ENCODE assay signal across 8 cellular contexts in genomic region chr22:50545522-50546325, GRCh38. TPM values are rescaled to one million over a fixed set of nuclear protein-coding genes. Genes with fewer than 3 reads are reported as not detected.
A peak's percentile ranks its signal among the peaks of the same experiment; 100 is the strongest.
DNase-seq lines count a peak whose midpoint lies in the region; ATAC-seq, FAIRE-seq and TF ChIP-seq lines count a peak whose summit lies in the region.

TSS of gene KLHDC7B (plus strand) at chr22:50545899. CDS start at chr22:50546244, 345 bp downstream.

- peaks cover 14% of the 10 kb centered on the region for H3K36me3 Mint-ChIP-seq in activated CD8-positive, alpha-beta T cell treated with anti-CD3 and anti-CD28 coated beads, Interleukin-2, amount 10 ng/mL, durations not matched to agents 7 days and 5 days (ENCODE audit: low read depth)

- CTCF ChIA-PET in A549 (lab: Yijun Ruan, JAX): interaction anchor here (0.6 to 4.5 kb wide), 9 partner anchors 10 to 75 kb away, joined by 3 to 25 read pairs (median 5); partner anchors contain the start of genes SCO2 and SYCE3
- CTCF ChIA-PET in activated CD8-positive, alpha-beta T cell treated with anti-CD3 and anti-CD28 coated beads, Interleukin-2, amount 10 ng/mL, durations not matched to agents 7 days and 5 days (lab: Charles Lee): interaction anchor here (1.0 to 5.5 kb wide), 6 partner anchors 10 to 75 kb away, joined by 4 to 57 read pairs (median 16); partner anchors contain the start of genes SCO2 and SYCE3

- H3K27me3 Mint-ChIP-seq in activated CD8-positive, alpha-beta T cell treated with anti-CD3 and anti-CD28 coated beads, Interleukin-2, amount 10 ng/mL, durations not matched to agents 7 days and 5 days (ENCODE audit: low read depth): no peaks in the 10 kb centered on the region

- peak within 1 kb of the TSS; percentile 82 to 84 for H3K27ac ChIP-seq in A549

- FAIRE-seq in A549 (lab: Jason Lieb, UNC): no peak
- FAIRE-seq in frontal cortex (lab: Jason Lieb, UNC): no peak

- peak within 1 kb of the TSS; percentile 68; the same call in 2 of the 3 replicates for H3K4me2 ChIP-seq in A549

- peak within 1 kb of the TSS; percentile 60 for H3K4me3 Mint-ChIP-seq in activated CD8-positive, alpha-beta T cell treated with anti-CD3 and anti-CD28 coated beads, Interleukin-2, amount 10 ng/mL, durations not matched to agents 7 days and 5 days

- peaks cover 56% of the 10 kb centered on the region for H3K4me1 Mint-ChIP-seq in activated CD8-positive, alpha-beta T cell treated with anti-CD3 and anti-CD28 coated beads, Interleukin-2, amount 10 ng/mL, durations not matched to agents 7 days and 5 days (ENCODE audit: low read depth)

- TF ChIP-seq RAD21 in A549 (conservative IDR thresholded peaks at IDR 0.05 in 1 of 2, IDR thresholded peaks at IDR 0.05 in 1 of 2): no peak

- H3K9me3 Mint-ChIP-seq in activated CD8-positive, alpha-beta T cell treated with anti-CD3 and anti-CD28 coated beads, Interleukin-2, amount 10 ng/mL, durations not matched to agents 7 days and 5 days (ENCODE audit: insufficient read depth): no peaks in the 10 kb centered on the region

- DNase-seq in A549 (ENCODE audit: low read depth in 1 of 2, low spot score in 1 of 2) (no peak), frontal cortex (ENCODE audit: low spot score in 2 of 2) (peak; percentile 16 to 41), kidney tubule cell (ENCODE audit: low spot score) (no peak), iPS-NIHi11 (ENCODE audit: low spot score) (no peak), nucleus accumbens (lab: John Stamatoyannopoulos, UW) (no peak)
- DNase-seq in activated CD8-positive, alpha-beta T cell treated with anti-CD3 and anti-CD28 coated beads, Interleukin-2, amount 10 ng/mL, durations not matched to agents 7 days and 5 days: peak; percentile 70

- peak within 1 kb of the TSS; percentile 86 for H3K27ac Mint-ChIP-seq in activated CD8-positive, alpha-beta T cell treated with anti-CD3 and anti-CD28 coated beads, Interleukin-2, amount 10 ng/mL, durations not matched to agents 7 days and 5 days

- no peak within 1 kb of the TSS for H3K4me3 ChIP-seq in A549

- ATAC-seq in A549 (peak; percentile 42 to 60; a peak in 5 of 6 replicates), GM18907 (IDR thresholded peaks at IDR 0.05; ENCODE audit: unreplicated experiment) (no peak)
- ATAC-seq in activated CD8-positive, alpha-beta T cell treated with anti-CD3 and anti-CD28 coated beads, Interleukin-2, amount 10 ng/mL, durations not matched to agents 7 days and 5 days: peak; percentile 29

- 96% methylated on average over 2 of the region's 10 CpGs for WGBS in A549 (ENCODE audit: missing lambda C conversion rate)

- H3K9me3 ChIP-seq in A549: no peaks in the 10 kb centered on the region

- no peak for TF ChIP-seq EP300 in A549 (IDR thresholded peaks at IDR 0.05)

- peaks cover 43% of the 10 kb centered on the region for H3K4me1 ChIP-seq in A549

- TF ChIP-seq POLR2A in A549 (IDR thresholded peaks at IDR 0.05; ENCODE audit: low read length): no peak

- TF ChIP-seq CTCF in A549 (IDR thresholded peaks at IDR 0.05) (no peak), GM12874 (IDR thresholded peaks at IDR 0.05; ENCODE audit: insufficient read depth, low read depth, low read length) (peak; percentile 21; the same call in 1 of the 2 replicates)

- POLR2A ChIA-PET in A549 (lab: Yijun Ruan, JAX): interaction anchor here (0.9 to 1.4 kb wide), 4 partner anchors 14 to 38 kb away, joined by 3 to 4 read pairs (median 3); partner anchors contain the start of genes LMF2, NCAPH2 and SYCE3
- POLR2A ChIA-PET in activated CD8-positive, alpha-beta T cell treated with anti-CD3 and anti-CD28 coated beads, Interleukin-2, amount 10 ng/mL, durations not matched to agents 7 days and 5 days (lab: Charles Lee): interaction anchor here (0.8 to 8.4 kb wide), 9 partner anchors 11 to 301 kb away, joined by 3 to 142 read pairs (median 4); partner anchors contain the start of genes LMF2, NCAPH2, SCO2 and SYCE3

TF ChIP-seq in A549, 52 proteins besides CTCF, POLR2A, EP300 and RAD21:
- TF ChIP-seq NFE2L2 (conservative IDR thresholded peaks at IDR 0.05; ENCODE audit: low read length): no peak
- TF ChIP-seq FOSB (CRISPR knock-in tag; IDR thresholded peaks at IDR 0.05): no peak
- TF ChIP-seq TP53 (CRISPR knock-in tag; IDR thresholded peaks at IDR 0.05): no peak
- no peak for TF ChIP-seq USF2 (IDR thresholded peaks at IDR 0.05)
- TF ChIP-seq POLR2AphosphoS2 (conservative IDR thresholded peaks at IDR 0.05; ENCODE audit: low read length): no peak
- no peak for TF ChIP-seq RARB (CRISPR knock-in tag; IDR thresholded peaks at IDR 0.05)
TF ChIP-seq in A549: peak in this region for 0.

RNA-seq across cellular contexts. Expression of gene KLHDC7B, which starts in this region (rescaled TPM):
- polyA plus RNA-seq in A549 (2011; rRNA removed) (0.09 and 0.15 TPM in 2 replicates), A549 (2017; fragmentation: RNase III; extraction: RNeasy Plus Mini Kit Qiagen cat#74134 plus additional on column Dnase treatment) (not detected in 3 replicates)
- polyA plus RNA-seq in A549 (2012; cell fraction: cytosol; rRNA removed): 0.01 TPM in 2 replicates
- polyA plus RNA-seq in A549 (2012; cell fraction: nucleus; rRNA removed): 0.02 and 0.04 TPM in 2 replicates
- 0.24 and 0.37 TPM in 2 replicates for polyA minus RNA-seq in A549 (2011; rRNA and poly(A)+ RNA removed)
- total RNA-seq in activated CD8-positive, alpha-beta T cell treated with anti-CD3 and anti-CD28 coated beads, Interleukin-2, amount 10 ng/mL, durations not matched to agents 7 days and 5 days: 10 to 100 TPM; 10.6 to 12.0 TPM
- total RNA-seq in frontal cortex: not detected

Comparison
In these comparisons a context has a peak if more than half of its experiments do, and no peak if none do; other contexts are left out.
1. RNA of gene KLHDC7B (total RNA-seq): 10.6 to 12.0 TPM in activated CD8-positive, alpha-beta T cell treated with anti-CD3 and anti-CD28 coated beads, Interleukin-2, amount 10 ng/mL, durations not matched to agents 7 days and 5 days; not detected in frontal cortex (single experiment); every median in the first group is over 10 times any median in the second.
2. Peak in ATAC-seq, H3K27ac ChIP-seq and H3K4me2 ChIP-seq in A549; RNA of the gene not detected or under 1 TPM.
3. Peak in DNase-seq in frontal cortex; RNA of the gene not detected or under 1 TPM.